In genomic region chr17:61806081-61806828, GRCh38 we compare ENCODE assay signal across 19 cellular contexts. TPM values are rescaled to one million over a fixed set of nuclear protein-coding genes. Genes with fewer than 3 reads are reported as not detected.
DNase-seq lines count a peak whose midpoint lies in the region; ATAC-seq, FAIRE-seq and TF ChIP-seq lines count a peak whose summit lies in the region.
"Had no signal": no experiment of that assay in that cellular context is flagged by ENCODE, and none has a peak within 500 bp of the region (broad histone marks: within the 10 kb centered on the region; RNA-seq: fewer than 3 reads in every experiment).

No MANE protein-coding gene starts in this region.

- WGBS in mammary epithelial cell (ENCODE audit: low coverage, missing lambda C conversion rate) = 87% methylated on average over 7 of the region's 7 CpGs
- 90 to 93% methylated on average over 7 of the region's 7 CpGs for WGBS in pancreas, 2 donors

- dilution Hi-C loops in mammary epithelial cell (cut with HindIII; ENCODE audit: low sequenced_read_pairs) = no loop called here

- H3K4me3 ChIP-seq in mammary epithelial cell (replicated peaks in 1 of 3; ENCODE audit: insufficient read depth in 1 of 3, low read depth in 2 of 3, low read length in 3 of 3) = no peak overlapping the region
- no peak overlapping the region for H3K4me3 ChIP-seq in breast epithelium
- H3K4me3 ChIP-seq in pancreas = no peak overlapping the region
- H3K4me3 ChIP-seq: gastroesophageal sphincter, MG63 had no signal

- no peak for ATAC-seq in pancreas
- ATAC-seq in omental fat pad (ENCODE audit: low FRiP score) = no peak
- ATAC-seq: gastroesophageal sphincter; stimulated activated naive B cell treated with anti-CD40 and anti-IgM and Interleukin-4, amounts not matched to agents 10 μg/mL and 1 μg/mL and 100 μg/mL, for 72 hours had no signal

- no peaks in the 10 kb centered on the region for H3K27me3 ChIP-seq in mammary epithelial cell (ENCODE audit: insufficient read depth, low read length)
- H3K27me3 ChIP-seq in breast epithelium = no peaks in the 10 kb centered on the region
- no peaks in the 10 kb centered on the region for H3K27me3 ChIP-seq in pancreas
- H3K27me3 ChIP-seq: gastroesophageal sphincter, MG63 had no signal

- FAIRE-seq in urothelium cell line (lab: Jason Lieb, UNC) (peak; percentile 30), pancreas (lab: Jason Lieb, UNC) (no peak)
- FAIRE-seq: GM12892, islet of Langerhans had no signal

- TF ChIP-seq POLR2A in breast epithelium (IDR thresholded peaks at IDR 0.05) = no peak

- intact Hi-C loops in mammary epithelial cell (cut with micrococcal nuclease) = no loop called here
- intact Hi-C loops in breast epithelium (cut with DNase I; ENCODE audit: low total_unique reads) = no loop called here
- intact Hi-C loops in pancreas (cut with DNase I) = no loop called here

- no peak for DNase-seq in mammary epithelial cell
- no peak for DNase-seq in breast epithelium (ENCODE audit: low spot score in 2 of 2)
- peak; percentile 2 for DNase-seq in NCI-H510A (lab: John Stamatoyannopoulos, UW)
- peak; percentile 3 for DNase-seq in central memory CD4-positive, alpha-beta T cell
- DNase-seq in urothelium cell line (ENCODE audit: low spot score) = no peak
- no peak for DNase-seq in pancreas
- DNase-seq in omental fat pad (ENCODE audit: low spot score) = no peak
- DNase-seq in activated naive CD4-positive, alpha-beta T cell (lab: John Stamatoyannopoulos, UW) = no peak
- DNase-seq: activated CD4-positive, alpha-beta T cell treated with anti-CD3 and anti-CD28 coated beads for 1 hour; DMS79 treated with DMSO at 0.1 percent for 48 hours; GOT3; MG63; NCI-H82; stimulated activated CD4-positive, alpha-beta T cell treated with anti-CD3 and anti-CD28 coated beads, Interleukin-2, amount 100 ng/mL, for 48 hours; stimulated activated naive B cell treated with anti-CD40 and anti-IgM and Interleukin-4, amounts not matched to agents 10 μg/mL and 1 μg/mL and 100 μg/mL, for 72 hours had no signal

- H3K27ac ChIP-seq in mammary epithelial cell (ENCODE audit: insufficient read depth, low read depth, low read length) (no peak overlapping the region), breast epithelium (no peak overlapping the region), pancreas (no peak overlapping the region)
- H3K27ac ChIP-seq: gastroesophageal sphincter, HL-60 had no signal

- H2AFZ ChIP-seq in mammary epithelial cell (ENCODE audit: low read depth, low read length) = peak overlapping the region; percentile 6

- no peak overlapping the region for H3K9ac ChIP-seq in mammary epithelial cell (ENCODE audit: insufficient read depth, low read length)

- H3K9me3 ChIP-seq in mammary epithelial cell (replicated peaks; ENCODE audit: insufficient read depth, low read length) (no peaks in the 10 kb centered on the region), breast epithelium (no peaks in the 10 kb centered on the region), pancreas (no peaks in the 10 kb centered on the region)
- H3K9me3 ChIP-seq: gastroesophageal sphincter, MG63 had no signal

- no peaks in the 10 kb centered on the region for H3K36me3 ChIP-seq in mammary epithelial cell (ENCODE audit: insufficient read depth, low read length)
- no peaks in the 10 kb centered on the region for H3K36me3 ChIP-seq in breast epithelium
- no peaks in the 10 kb centered on the region for H3K36me3 ChIP-seq in pancreas
- H3K36me3 ChIP-seq: gastroesophageal sphincter, MG63 had no signal

- H3K79me2 ChIP-seq in mammary epithelial cell (ENCODE audit: insufficient read depth, low read length) = no peaks in the 10 kb centered on the region

- H4K20me1 ChIP-seq in mammary epithelial cell (ENCODE audit: insufficient read depth, low read length) = no peaks in the 10 kb centered on the region

- H3K4me1 ChIP-seq in mammary epithelial cell (ENCODE audit: insufficient read depth, low read length) (peaks cover 21% of the 10 kb centered on the region), breast epithelium (no peaks in the 10 kb centered on the region), pancreas (no peaks in the 10 kb centered on the region)
- H3K4me1 ChIP-seq: gastroesophageal sphincter had no signal

- TF ChIP-seq CTCF in mammary epithelial cell (conservative IDR thresholded peaks at IDR 0.05 in 1 of 2, IDR thresholded peaks at IDR 0.05 in 1 of 2; ENCODE audit: extremely low read depth in 1 of 2, insufficient read depth in 1 of 2, low read depth in 1 of 2, low read length in 2 of 2) (no peak), breast epithelium (IDR thresholded peaks at IDR 0.05) (no peak), pancreas (IDR thresholded peaks at IDR 0.05) (no peak), omental fat pad (IDR thresholded peaks at IDR 0.05) (no peak)

- H3K4me2 ChIP-seq in mammary epithelial cell (ENCODE audit: insufficient read depth, low read depth, low read length) = peak overlapping the region; percentile 43

- in situ Hi-C loops in mammary epithelial cell (cut with MboI; ENCODE audit: low sequenced_read_pairs in 2 of 2) = no loop called here

- no TSS peak for BruUV-seq in mammary epithelial cell (replicated peaks; lab: Mats Ljungman, UMichigan)

- CTCF ChIA-PET in mammary epithelial cell (lab: Charles Lee; ENCODE audit: low non-redundant PET) = no interaction called here

RNA-seq across cellular contexts. Expression of gene BRIP1, which starts 57.1 kb away (rescaled TPM):
- 10 to 100 TPM; 10.2 to 13.2 TPM for total RNA-seq in mammary epithelial cell
- 4.9 TPM for polyA plus RNA-seq in mammary epithelial cell
- polyA minus RNA-seq in mammary epithelial cell = 8.3 TPM
- total RNA-seq in breast epithelium = 1 to 10 TPM in 1 of 3 donors, under 1 TPM in 2; 0.33 to 1.0 (median 0.48) TPM
- under 1 TPM; 0.09 to 0.59 (median 0.36) TPM for total RNA-seq in pancreas
- polyA plus RNA-seq in pancreas = under 1 TPM; 0.09 to 0.15 TPM
- total RNA-seq in omental fat pad = under 1 TPM; 0.13 to 0.79 (median 0.38) TPM

Comparison
In these comparisons a context has a peak if more than half of its experiments do, and no peak if none do; other contexts are left out.
1. RNA of gene BRIP1, which starts 57.1 kb away (total RNA-seq): 10.2 to 13.2 TPM in mammary epithelial cell; 0.13 to 0.79 TPM in omental fat pad, 0.33 to 1.0 TPM in breast epithelium and 0.09 to 0.59 TPM in pancreas; every median in the first group is over 4 times any median in the second.
2. DNase-seq: peak in NCI-H510A (single experiment) and central memory CD4-positive, alpha-beta T cell (single experiment); none in mammary epithelial cell (single experiment), breast epithelium (0 of 2), urothelium cell line (single experiment), pancreas (0 of 6), omental fat pad (single experiment) and activated naive CD4-positive, alpha-beta T cell (0 of 4).